In the genomic region with DNA sequence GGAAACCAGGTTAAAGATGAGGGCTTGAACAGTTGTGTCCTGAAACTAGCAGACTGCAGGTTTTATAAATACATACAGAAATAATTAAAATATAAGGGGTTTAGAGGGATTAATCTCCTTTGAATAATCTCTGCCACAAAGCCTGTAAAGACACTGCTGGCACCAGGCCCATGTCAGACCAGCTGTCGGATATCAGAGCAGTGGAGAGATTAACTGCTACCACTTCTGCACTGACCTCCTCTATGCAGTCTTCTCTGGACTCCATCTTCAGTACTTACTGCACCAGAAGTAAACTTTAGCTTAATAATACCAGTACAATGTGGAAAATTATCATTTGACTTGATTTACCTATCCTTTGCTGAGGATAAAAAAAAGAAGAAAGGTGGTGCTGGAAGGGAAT, we compare ENCODE assay signal across 16 cellular contexts.
DNase-seq lines count a peak whose midpoint lies in the region; ATAC-seq and TF ChIP-seq lines count a peak whose summit lies in the region.
"Had no signal": no experiment of that assay in that cellular context is flagged by ENCODE, and none has a peak within 500 bp of the region (broad histone marks: within the 10 kb centered on the region; RNA-seq: fewer than 3 reads in every experiment).

No MANE protein-coding gene starts in this region.

- no peak overlapping the region for H4K8ac ChIP-seq in mesenchymal stem cell (ENCODE audit: low read length)

- no peak overlapping the region for H3K4me3 Mint-ChIP-seq in brain
- no peak overlapping the region for H3K4me3 Mint-ChIP-seq in CD4-positive, alpha-beta T cell
- H3K4me3 Mint-ChIP-seq: activated CD8-positive, alpha-beta T cell treated with anti-CD3 and anti-CD28 coated beads, Interleukin-2, amount 10 ng/mL, durations not matched to agents 7 days and 5 days had no signal

- peaks cover 56% of the 10 kb centered on the region for H3K4me1 Mint-ChIP-seq in brain
- H3K4me1 Mint-ChIP-seq in CD4-positive, alpha-beta T cell (ENCODE audit: low read depth): peaks cover 10% of the 10 kb centered on the region

- ATAC-seq in GM19397 (IDR thresholded peaks at IDR 0.05; ENCODE audit: unreplicated experiment) (no peak), HG03565 (IDR thresholded peaks at IDR 0.05; ENCODE audit: unreplicated experiment) (no peak)
- no peak for ATAC-seq in CD4-positive, alpha-beta T cell (ENCODE audit: poor library complexity)
- ATAC-seq: activated CD8-positive, alpha-beta T cell treated with anti-CD3 and anti-CD28 coated beads, Interleukin-2, amount 10 ng/mL, durations not matched to agents 7 days and 5 days; upper lobe of right lung had no signal

- no peak overlapping the region for H2BK12ac ChIP-seq in mesenchymal stem cell (ENCODE audit: low read length in 2 of 2)

- TF ChIP-seq CTCF in brain (conservative IDR thresholded peaks at IDR 0.05): no peak
- no peak for TF ChIP-seq CTCF in CD4-positive, alpha-beta T cell (IDR thresholded peaks at IDR 0.05)

- H3K9ac ChIP-seq in mesenchymal stem cell (ENCODE audit: low read length): no peak overlapping the region

- H3K36me3 Mint-ChIP-seq in brain: no peaks in the 10 kb centered on the region
- H3K36me3 Mint-ChIP-seq in CD4-positive, alpha-beta T cell (ENCODE audit: low read depth): peaks cover 6% of the 10 kb centered on the region

- no peaks in the 10 kb centered on the region for H3K4me1 ChIP-seq in mesenchymal stem cell (ENCODE audit: control insufficient read depth, insufficient read depth, low read depth, low read length)
- H3K4me1 ChIP-seq: upper lobe of right lung had no signal

- no peaks in the 10 kb centered on the region for H3K27me3 Mint-ChIP-seq in brain
- no peaks in the 10 kb centered on the region for H3K27me3 Mint-ChIP-seq in CD4-positive, alpha-beta T cell

- no peak overlapping the region for H4K91ac ChIP-seq in mesenchymal stem cell (ENCODE audit: low read length)

- H3K27me3 ChIP-seq in mesenchymal stem cell (ENCODE audit: control insufficient read depth in 1 of 2, insufficient read depth in 1 of 2, low read length in 2 of 2): no peaks in the 10 kb centered on the region
- H3K27me3 ChIP-seq in CD4-positive, alpha-beta T cell (ENCODE audit: control insufficient read depth, insufficient read depth, low read length): no peaks in the 10 kb centered on the region
- H3K27me3 ChIP-seq: sigmoid colon, upper lobe of right lung had no signal

- H2BK120ac ChIP-seq in mesenchymal stem cell (ENCODE audit: low read depth, low read length): no peak overlapping the region

- POLR2A ChIA-PET in CD4-positive, alpha-beta T cell (lab: Charles Lee): no interaction called here

- H3K4me2 ChIP-seq in mesenchymal stem cell (ENCODE audit: low read length, poor library complexity, severe bottlenecking): no peak overlapping the region

- WGBS in mesenchymal stem cell: 100% methylated on average over 1 of the region's 1 CpG

- no peak overlapping the region for H3K14ac ChIP-seq in mesenchymal stem cell (ENCODE audit: low read length in 2 of 2)

- no peak overlapping the region for H3K18ac ChIP-seq in mesenchymal stem cell (ENCODE audit: low read depth in 1 of 2, low read length in 2 of 2)

- no peak overlapping the region for H3K23ac ChIP-seq in mesenchymal stem cell (ENCODE audit: low read length in 2 of 2)

- H3K4ac ChIP-seq in mesenchymal stem cell (ENCODE audit: low read depth in 1 of 2, low read length in 2 of 2): no peak overlapping the region

- H3K79me1 ChIP-seq in mesenchymal stem cell (replicated peaks; ENCODE audit: low read length, poor library complexity, severe bottlenecking): peaks cover 6% of the 10 kb centered on the region

- CTCF ChIA-PET in CD4-positive, alpha-beta T cell (lab: Charles Lee): no interaction called here

- H2AFZ ChIP-seq in mesenchymal stem cell (ENCODE audit: low read depth, low read length): no peak overlapping the region

- H3K4me3 ChIP-seq in mesenchymal stem cell (ENCODE audit: insufficient read depth in 1 of 2, low read depth in 1 of 2, low read length in 2 of 2): no peak overlapping the region
- H3K4me3 ChIP-seq: sigmoid colon, upper lobe of right lung had no signal

- DNase-seq in DMS 273 (lab: John Stamatoyannopoulos, UW; ENCODE audit: unreplicated experiment): peak; percentile 89
- peak; percentile 8 for DNase-seq in NCI-H2196 treated with DMSO at 0.1 percent for 48 hours (lab: John Stamatoyannopoulos, UW; ENCODE audit: unreplicated experiment)
- DNase-seq in mesenchymal stem cell: peak; percentile 22
- DNase-seq in DMS114 treated with DMSO at 0.1 percent for 48 hours (lab: John Stamatoyannopoulos, UW; ENCODE audit: unreplicated experiment): no peak
- DNase-seq in CD4-positive, alpha-beta T cell: no peak
- DNase-seq: activated CD8-positive, alpha-beta T cell treated with anti-CD3 and anti-CD28 coated beads, Interleukin-2, amount 10 ng/mL, durations not matched to agents 7 days and 5 days; activated naive CD4-positive, alpha-beta T cell treated with anti-CD3 and anti-CD28 coated beads, Interleukin-2, amount 50 U/mL, for 16 hours; KBM-7; NK-92 treated with Interleukin-12 subunit alpha and Interleukin-12 subunit beta, amount 100 ng/mL, for 24 hours; sigmoid colon; T-helper 1 cell; upper lobe of right lung had no signal

- H2BK15ac ChIP-seq in mesenchymal stem cell (ENCODE audit: low read depth, poor library complexity, severe bottlenecking): no peak overlapping the region

- peak overlapping the region; percentile 17 to 77 (median 53) for H3K27ac Mint-ChIP-seq in brain
- no peak overlapping the region for H3K27ac Mint-ChIP-seq in CD4-positive, alpha-beta T cell
- H3K27ac Mint-ChIP-seq: activated CD8-positive, alpha-beta T cell treated with anti-CD3 and anti-CD28 coated beads, Interleukin-2, amount 10 ng/mL, durations not matched to agents 7 days and 5 days had no signal

- intact Hi-C loops in CD4-positive, alpha-beta T cell (cut with DNase I, micrococcal nuclease): no loop called here

- H2AK5ac ChIP-seq in mesenchymal stem cell (ENCODE audit: low read length, severe bottlenecking): no peak overlapping the region

- H3K27ac ChIP-seq in mesenchymal stem cell (ENCODE audit: low read length, poor library complexity, severe bottlenecking): no peak overlapping the region
- H3K27ac ChIP-seq in CD4-positive, alpha-beta T cell (ENCODE audit: low read depth, low read length): no peak overlapping the region
- H3K27ac ChIP-seq: C4-2B, sigmoid colon, upper lobe of right lung had no signal

- H3K9me3 ChIP-seq in mesenchymal stem cell (ENCODE audit: control insufficient read depth, low read length): no peaks in the 10 kb centered on the region
- no peaks in the 10 kb centered on the region for H3K9me3 ChIP-seq in CD4-positive, alpha-beta T cell (ENCODE audit: control insufficient read depth, low read length)
- H3K9me3 ChIP-seq: sigmoid colon, upper lobe of right lung had no signal

- peaks cover 0 to 3% of the 10 kb centered on the region in 2 experiments for H3K36me3 ChIP-seq in mesenchymal stem cell (ENCODE audit: control insufficient read depth in 1 of 2, insufficient read depth in 2 of 2, low read depth in 1 of 2, low read length in 2 of 2)
- H3K36me3 ChIP-seq: sigmoid colon, upper lobe of right lung had no signal

- H2BK5ac ChIP-seq in mesenchymal stem cell (ENCODE audit: low read depth, low read length, poor library complexity, severe bottlenecking): no peak overlapping the region

- H3K9me3 Mint-ChIP-seq in brain: no peaks in the 10 kb centered on the region
- H3K9me3 Mint-ChIP-seq in CD4-positive, alpha-beta T cell: no peaks in the 10 kb centered on the region

Comparison
In these comparisons a context has a peak if more than half of its experiments do, and no peak if none do; other contexts are left out.
1. DNase-seq: peak in DMS 273 (single experiment), NCI-H2196 treated with DMSO at 0.1 percent for 48 hours (single experiment) and mesenchymal stem cell (single experiment); none in DMS114 treated with DMSO at 0.1 percent for 48 hours (single experiment) and CD4-positive, alpha-beta T cell (0 of 10).